ENCODE assay signal across 2 cellular contexts in the genomic region with DNA sequence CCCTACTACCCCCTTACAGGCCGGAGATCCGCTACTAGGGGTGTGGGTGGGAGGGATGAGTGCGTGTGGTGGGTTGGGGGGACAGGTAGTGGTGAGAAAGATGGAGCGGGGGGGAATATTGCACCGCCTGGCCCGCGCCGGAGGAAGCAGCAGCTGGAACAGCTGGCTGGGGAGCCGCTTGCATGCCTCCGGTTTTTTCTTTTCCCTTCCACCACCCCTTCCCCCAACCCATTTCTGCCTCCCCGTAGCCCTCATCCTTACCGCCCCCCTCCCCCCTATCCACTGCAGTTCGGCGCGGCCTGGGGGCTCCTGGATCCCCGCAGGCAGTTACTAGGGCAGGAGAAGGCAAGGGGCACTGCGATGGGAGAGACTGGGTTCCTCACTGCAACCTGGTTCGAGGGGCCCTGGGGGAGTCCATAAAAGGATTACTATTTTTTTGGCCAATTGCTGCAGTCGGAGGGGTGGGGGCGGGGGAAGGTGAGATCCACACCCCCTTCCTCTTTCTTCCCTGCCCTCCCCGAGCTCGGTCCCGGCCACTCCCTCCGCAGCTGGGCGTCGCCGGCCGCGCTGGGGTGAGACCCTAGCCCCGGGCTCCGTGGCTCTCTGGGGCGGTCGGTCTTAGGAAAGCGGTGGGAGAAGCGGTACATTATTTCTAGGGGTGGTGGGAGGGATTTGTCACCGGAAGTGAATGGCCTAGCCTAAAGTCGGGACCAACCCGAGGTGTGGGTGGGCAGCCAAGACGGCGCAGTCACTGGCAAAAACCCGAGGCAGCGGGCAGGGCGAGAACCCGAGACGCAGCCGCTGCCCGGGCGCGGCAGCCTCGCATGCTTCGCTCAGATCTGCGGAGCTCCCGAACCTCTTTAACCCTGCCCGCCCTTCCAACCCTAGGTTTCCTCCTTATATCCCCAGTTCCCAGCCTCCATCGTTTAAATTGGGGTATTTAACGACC.
TF ChIP-seq lines count a peak whose summit lies in the region.

No MANE protein-coding gene starts in this region.

TF ChIP-seq in IMR-90, 13 proteins besides CTCF, POLR2A, EP300 and RAD21 (continued from another document):
- no peak for TF ChIP-seq BHLHE40 (IDR thresholded peaks at IDR 0.05; ENCODE audit: low read depth, low read length)
- TF ChIP-seq MAZ (IDR thresholded peaks at IDR 0.05; ENCODE audit: borderline replicate concordance, low read depth, low read length): peak; percentile 67
- no peak for TF ChIP-seq CEBPB (IDR thresholded peaks at IDR 0.05; ENCODE audit: low read depth, low read length)
- TF ChIP-seq, protein P1, sequence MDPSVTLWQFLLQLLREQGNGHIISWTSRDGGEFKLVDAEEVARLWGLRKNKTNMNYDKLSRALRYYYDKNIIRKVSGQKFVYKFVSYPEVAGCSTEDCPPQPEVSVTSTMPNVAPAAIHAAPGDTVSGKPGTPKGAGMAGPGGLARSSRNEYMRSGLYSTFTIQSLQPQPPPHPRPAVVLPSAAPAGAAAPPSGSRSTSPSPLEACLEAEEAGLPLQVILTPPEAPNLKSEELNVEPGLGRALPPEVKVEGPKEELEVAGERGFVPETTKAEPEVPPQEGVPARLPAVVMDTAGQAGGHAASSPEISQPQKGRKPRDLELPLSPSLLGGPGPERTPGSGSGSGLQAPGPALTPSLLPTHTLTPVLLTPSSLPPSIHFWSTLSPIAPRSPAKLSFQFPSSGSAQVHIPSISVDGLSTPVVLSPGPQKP (IDR thresholded peaks at IDR 0.05; ENCODE audit: borderline replicate concordance, low read depth, low read length): no peak
TF ChIP-seq in IMR-90: peak in this region for 2.

TF ChIP-seq in PFSK-1, 5 proteins besides CTCF, POLR2A, EP300 and RAD21:
- TF ChIP-seq, protein P2, sequence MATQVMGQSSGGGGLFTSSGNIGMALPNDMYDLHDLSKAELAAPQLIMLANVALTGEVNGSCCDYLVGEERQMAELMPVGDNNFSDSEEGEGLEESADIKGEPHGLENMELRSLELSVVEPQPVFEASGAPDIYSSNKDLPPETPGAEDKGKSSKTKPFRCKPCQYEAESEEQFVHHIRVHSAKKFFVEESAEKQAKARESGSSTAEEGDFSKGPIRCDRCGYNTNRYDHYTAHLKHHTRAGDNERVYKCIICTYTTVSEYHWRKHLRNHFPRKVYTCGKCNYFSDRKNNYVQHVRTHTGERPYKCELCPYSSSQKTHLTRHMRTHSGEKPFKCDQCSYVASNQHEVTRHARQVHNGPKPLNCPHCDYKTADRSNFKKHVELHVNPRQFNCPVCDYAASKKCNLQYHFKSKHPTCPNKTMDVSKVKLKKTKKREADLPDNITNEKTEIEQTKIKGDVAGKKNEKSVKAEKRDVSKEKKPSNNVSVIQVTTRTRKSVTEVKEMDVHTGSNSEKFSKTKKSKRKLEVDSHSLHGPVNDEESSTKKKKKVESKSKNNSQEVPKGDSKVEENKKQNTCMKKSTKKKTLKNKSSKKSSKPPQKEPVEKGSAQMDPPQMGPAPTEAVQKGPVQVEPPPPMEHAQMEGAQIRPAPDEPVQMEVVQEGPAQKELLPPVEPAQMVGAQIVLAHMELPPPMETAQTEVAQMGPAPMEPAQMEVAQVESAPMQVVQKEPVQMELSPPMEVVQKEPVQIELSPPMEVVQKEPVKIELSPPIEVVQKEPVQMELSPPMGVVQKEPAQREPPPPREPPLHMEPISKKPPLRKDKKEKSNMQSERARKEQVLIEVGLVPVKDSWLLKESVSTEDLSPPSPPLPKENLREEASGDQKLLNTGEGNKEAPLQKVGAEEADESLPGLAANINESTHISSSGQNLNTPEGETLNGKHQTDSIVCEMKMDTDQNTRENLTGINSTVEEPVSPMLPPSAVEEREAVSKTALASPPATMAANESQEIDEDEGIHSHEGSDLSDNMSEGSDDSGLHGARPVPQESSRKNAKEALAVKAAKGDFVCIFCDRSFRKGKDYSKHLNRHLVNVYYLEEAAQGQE (IDR thresholded peaks at IDR 0.05; ENCODE audit: insufficient read depth in 1 of 2, low read depth in 2 of 2, low read length in 2 of 2): peak in 1 of 2 experiments; percentile 10; a peak in 1 of 4 replicates
- TF ChIP-seq POLR2AphosphoS5 (IDR thresholded peaks at IDR 0.05; ENCODE audit: low read depth, low read length) (peak; percentile 93), TAF1 (IDR thresholded peaks at IDR 0.05; ENCODE audit: borderline replicate concordance, insufficient read depth, low read length) (peak; percentile 69; the same call in 1 of the 2 replicates), SIN3A (IDR thresholded peaks at IDR 0.05; ENCODE audit: borderline replicate concordance, insufficient read depth, low read length) (no peak; the same call in 1 of the 2 replicates), FOXP2 (optimal IDR thresholded peaks at IDR 0.05; ENCODE audit: borderline replicate concordance, extremely low read depth, extremely low read length, insufficient read depth) (peak; percentile 43)
TF ChIP-seq in PFSK-1: peak in this region for 4.
